Comparison of ENCODE assay signal across 8 cellular contexts in genomic region chr7:82017334-82017943, GRCh38.
A peak's percentile ranks its signal among the peaks of the same experiment; 100 is the strongest.
DNase-seq lines count a peak whose midpoint lies in the region; ATAC-seq and TF ChIP-seq lines count a peak whose summit lies in the region.

No MANE protein-coding gene starts in this region.

- in situ Hi-C loops in T47D (cut with HindIII; ENCODE audit: low pct_unique_long_range_greater_than_20kb, low sequenced_read_pairs): no loop called here

- CTCF ChIA-PET in CD4-positive, alpha-beta T cell (lab: Charles Lee): no interaction called here

- intact Hi-C loops in CD4-positive, alpha-beta T cell (cut with DNase I, micrococcal nuclease): no loop called here

- no peaks in the 10 kb centered on the region for H3K27me3 Mint-ChIP-seq in mesothelial cell of epicardium (ENCODE audit: low read depth)
- no peaks in the 10 kb centered on the region for H3K27me3 Mint-ChIP-seq in CD4-positive, alpha-beta T cell

- H3K27me3 ChIP-seq in CD4-positive, alpha-beta T cell (ENCODE audit: control insufficient read depth, insufficient read depth, low read length): no peaks in the 10 kb centered on the region

- no peaks in the 10 kb centered on the region for H3K36me3 Mint-ChIP-seq in mesothelial cell of epicardium
- H3K36me3 Mint-ChIP-seq in CD4-positive, alpha-beta T cell (ENCODE audit: low read depth): no peaks in the 10 kb centered on the region

- H3K4me1 Mint-ChIP-seq in mesothelial cell of epicardium: peaks cover 53% of the 10 kb centered on the region
- no peaks in the 10 kb centered on the region for H3K4me1 Mint-ChIP-seq in CD4-positive, alpha-beta T cell (ENCODE audit: low read depth)

- no peak overlapping the region for H3K4me3 Mint-ChIP-seq in mesothelial cell of epicardium
- H3K4me3 Mint-ChIP-seq in CD4-positive, alpha-beta T cell: no peak overlapping the region

- POLR2A ChIA-PET in CD4-positive, alpha-beta T cell (lab: Charles Lee): no interaction called here

- H3K9me3 ChIP-seq in CD4-positive, alpha-beta T cell (ENCODE audit: control insufficient read depth, low read length): no peaks in the 10 kb centered on the region

- peak; percentile 68 for DNase-seq in DMS53 treated with DMSO at 0.1 percent for 48 hours (lab: John Stamatoyannopoulos, UW; ENCODE audit: unreplicated experiment)
- DNase-seq in LNCaP clone FGC (ENCODE audit: low read depth): peak; percentile 6
- DNase-seq in T47D (ENCODE audit: low read depth in 1 of 2, low spot score in 1 of 2): peak; percentile 39 to 63
- no peak for DNase-seq in mesothelial cell of epicardium (ENCODE audit: low spot score in 2 of 2, unreplicated experiment in 2 of 2)
- DNase-seq in UCSD-AML1 (lab: John Stamatoyannopoulos, UW; ENCODE audit: unreplicated experiment): no peak
- no peak for DNase-seq in CD4-positive, alpha-beta T cell

- H3K4me3 ChIP-seq in LNCaP clone FGC (ENCODE audit: low read depth, low read length): no peak overlapping the region

- no peaks in the 10 kb centered on the region for H3K9me3 Mint-ChIP-seq in mesothelial cell of epicardium
- H3K9me3 Mint-ChIP-seq in CD4-positive, alpha-beta T cell: no peaks in the 10 kb centered on the region

- H3K27ac ChIP-seq in CD4-positive, alpha-beta T cell (ENCODE audit: low read depth, low read length): no peak overlapping the region

- ATAC-seq in GM18502 (IDR thresholded peaks at IDR 0.05; ENCODE audit: poor library complexity, unreplicated experiment) (no peak), HG02973 (IDR thresholded peaks at IDR 0.05; ENCODE audit: unreplicated experiment) (no peak)
- no peak for ATAC-seq in CD4-positive, alpha-beta T cell (ENCODE audit: poor library complexity)

- TF ChIP-seq CTCF in LNCaP clone FGC (IDR thresholded peaks at IDR 0.05; ENCODE audit: control insufficient read depth, extremely low read depth, insufficient read depth): peak; percentile 64
- peak; percentile 48 for TF ChIP-seq CTCF in mesothelial cell of epicardium (IDR thresholded peaks at IDR 0.05; ENCODE audit: unreplicated experiment)
- TF ChIP-seq CTCF in CD4-positive, alpha-beta T cell (IDR thresholded peaks at IDR 0.05): no peak

- no peak overlapping the region for H3K27ac Mint-ChIP-seq in mesothelial cell of epicardium
- H3K27ac Mint-ChIP-seq in CD4-positive, alpha-beta T cell: no peak overlapping the region

Comparison
In these comparisons a context has a peak if more than half of its experiments do, and no peak if none do; other contexts are left out.
1. DNase-seq: peak in DMS53 treated with DMSO at 0.1 percent for 48 hours (single experiment), LNCaP clone FGC (single experiment) and T47D (2 of 2); none in mesothelial cell of epicardium (0 of 2), UCSD-AML1 (single experiment) and CD4-positive, alpha-beta T cell (0 of 10).